Comparison of ENCODE assay signal across 32 cellular contexts in the genomic region with DNA sequence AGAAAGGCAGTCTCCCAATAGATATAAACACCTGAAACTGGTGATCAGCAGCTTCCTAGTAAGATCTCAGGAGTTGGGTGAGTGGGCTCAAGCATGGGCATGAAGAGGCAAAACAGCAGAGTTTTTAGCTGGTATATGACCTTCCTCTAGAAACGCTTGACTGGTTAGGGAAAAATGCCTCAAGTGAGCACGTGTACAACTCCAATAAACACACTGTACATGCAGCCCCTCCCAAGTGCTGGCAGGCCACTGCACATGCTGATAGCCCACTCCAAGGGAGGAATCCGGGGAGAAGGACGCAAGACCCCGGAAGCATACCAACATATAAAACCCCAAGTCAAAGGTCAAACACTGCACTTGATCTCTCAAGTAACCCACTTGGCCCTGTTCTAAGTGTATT.
"Had no signal": no experiment of that assay in that cellular context is flagged by ENCODE, and none has a peak within 500 bp of the region (broad histone marks: within the 10 kb centered on the region; RNA-seq: fewer than 3 reads in every experiment).

No MANE protein-coding gene starts in this region.

- H3K27ac ChIP-seq: adrenal gland, body of pancreas, brain microvascular endothelial cell, breast epithelium, VCaP had no signal

- DNase-seq: activated B cell treated with CpG ODN at 0.5 μM for 24 hours; activated CD4-positive, alpha-beta memory T cell treated with anti-CD3 and anti-CD28 coated beads for 36 hours; activated CD4-positive, alpha-beta T cell treated with anti-CD3 and anti-CD28 coated beads for 4 hours; activated CD4-positive, alpha-beta T cell treated with anti-CD3 and anti-CD28 coated beads, Interleukin-2, amount 50 U/mL, for 1 hour; activated CD4-positive, alpha-beta T cell treated with anti-CD3 and anti-CD28 coated beads, Interleukin-2, amount 50 U/mL, for 4 hours; activated CD4-positive, CD25-positive, alpha-beta regulatory T cell treated with anti-CD3 and anti-CD28 coated beads, Interleukin-2, amount 50 U/mL, for 72 hours; activated CD8-positive, alpha-beta memory T cell treated with anti-CD3 and anti-CD28 coated beads, Interleukin-2, amount 50 U/mL, for 4 hours; activated CD8-positive, alpha-beta T cell treated with anti-CD3 and anti-CD28 coated beads for 36 hours; activated effector memory CD4-positive, alpha-beta T cell treated with anti-CD3 and anti-CD28 coated beads, Interleukin-2, amount 50 U/mL, for 16 hours; activated gamma-delta T cell treated with Interleukin-2 at 50 U/mL for 16 hours; activated naive CD4-positive, alpha-beta T cell; activated naive CD4-positive, alpha-beta T cell treated with anti-CD3 and anti-CD28 coated beads for 36 hours; activated naive CD4-positive, alpha-beta T cell treated with anti-CD3 and anti-CD28 coated beads, Interleukin-2, amount 50 U/mL, for 16 hours; activated naive CD8-positive, alpha-beta T cell treated with anti-CD3 and anti-CD28 coated beads for 36 hours; activated T-cell treated with anti-CD3 and anti-CD28 coated beads for 4 hours; activated T-cell treated with anti-CD3 and anti-CD28 coated beads, Interleukin-2, amount 50 U/mL, for 1 hour; activated T-cell treated with anti-CD3 and anti-CD28 coated beads, Interleukin-2, amount 50 U/mL, for 4 hours; activated T-cell treated with anti-CD3 and anti-CD28 coated beads, Interleukin-2, amount 50 U/mL, for 72 hours; adrenal gland; amniotic stem cell; aorta; body of pancreas; brain microvascular endothelial cell; central memory CD4-positive, alpha-beta T cell; SW 1271; T-helper 1 cell; T-helper 2 cell; T-helper 9 cell had no signal

- H3K4me3 ChIP-seq: adrenal gland, body of pancreas, breast epithelium had no signal

- H3K9me3 ChIP-seq: adrenal gland, body of pancreas, breast epithelium had no signal

- H3K4me1 ChIP-seq: adrenal gland, body of pancreas, breast epithelium had no signal

- H3K27me3 ChIP-seq: adrenal gland, body of pancreas, brain microvascular endothelial cell, breast epithelium had no signal

- ATAC-seq: activated CD8-positive, alpha-beta T cell treated with anti-CD3 and anti-CD28 coated beads for 36 hours; activated naive CD4-positive, alpha-beta T cell treated with anti-CD3 and anti-CD28 coated beads, Interleukin-2, amount 50 U/mL, for 72 hours; activated T-cell treated with anti-CD3 and anti-CD28 coated beads, Interleukin-2, amount 50 U/mL, for 4 hours; activated T-cell treated with anti-CD3 and anti-CD28 coated beads, Interleukin-2, amount 50 U/mL, for 72 hours; activated T-helper 17 cell treated with anti-CD3 and anti-CD28 coated beads, Interleukin-2, amount 50 U/mL, for 72 hours; body of pancreas had no signal

- H3K36me3 ChIP-seq: adrenal gland, brain microvascular endothelial cell, breast epithelium had no signal
